In genomic region chr3:51719413-51720025, GRCh38 we compare ENCODE assay signal across 15 cellular contexts. TPM values are rescaled to one million over a fixed set of nuclear protein-coding genes. Genes with fewer than 3 reads are reported as not detected.
DNase-seq lines count a peak whose midpoint lies in the region; ATAC-seq and TF ChIP-seq lines count a peak whose summit lies in the region.
"Had no signal": no experiment of that assay in that cellular context is flagged by ENCODE, and none has a peak within 500 bp of the region (broad histone marks: within the 10 kb centered on the region; RNA-seq: fewer than 3 reads in every experiment).

No MANE protein-coding gene starts in this region.

- H3K36me3 Mint-ChIP-seq in H9 (ENCODE audit: insufficient read depth in 1 of 3, low read depth in 3 of 3) = peaks cover 0 to 10% (median 4%) of the 10 kb centered on the region in 3 experiments; a peak in 3 of 7 replicates
- H3K36me3 Mint-ChIP-seq: natural killer cell had no signal

- no CpG with 5 or more reads among the region's 5 CpGs for WGBS in H9 (ENCODE audit: extremely low coverage, insufficient read length, low lambda C conversion rate)

- H3K18ac ChIP-seq in H9 (ENCODE audit: insufficient read length, low read depth, low read length) = no peak overlapping the region

- peaks cover 18 to 28% of the 10 kb centered on the region in 2 experiments for H3K4me1 Mint-ChIP-seq in H9

- in situ Hi-C loops in astrocyte of the spinal cord (cut with HindIII; ENCODE audit: low sequenced_read_pairs) = no loop called here

- no peak overlapping the region for H4K8ac ChIP-seq in H9 (replicated peaks; ENCODE audit: insufficient read length, low read depth, low read length)

- H3K4me2 ChIP-seq in H9 (ENCODE audit: insufficient read depth, insufficient read length, low read length) = no peak overlapping the region
- no peak overlapping the region for H3K4me2 ChIP-seq in parathyroid adenoma (ENCODE audit: low read length)
- H3K4me2 ChIP-seq: hepatocyte had no signal

- H2BK120ac ChIP-seq in H9 (ENCODE audit: low read depth, low read length, poor library complexity, severe bottlenecking) = no peak overlapping the region

- H3K27me3 ChIP-seq in H9 (ENCODE audit: insufficient read depth, low read length) = no peaks in the 10 kb centered on the region
- no peaks in the 10 kb centered on the region for H3K27me3 ChIP-seq in parathyroid adenoma (ENCODE audit: control insufficient read depth, insufficient read depth, low read length)
- H3K27me3 ChIP-seq in ascending aorta = no peaks in the 10 kb centered on the region
- H3K27me3 ChIP-seq: hepatocyte, left lung had no signal

- H3K9ac ChIP-seq in H9 (ENCODE audit: extremely low read depth, insufficient read length, low read length) = no peak overlapping the region
- H3K9ac ChIP-seq in parathyroid adenoma = no peak overlapping the region

- no peak overlapping the region for H2BK5ac ChIP-seq in H9 (ENCODE audit: insufficient read length, low read length)

- no peak overlapping the region for H2BK12ac ChIP-seq in H9 (ENCODE audit: insufficient read length, low read depth, low read length)

- H3K14ac ChIP-seq in H9 (ENCODE audit: insufficient read depth, low read length) = no peak overlapping the region

- H3K9me3 ChIP-seq in H9 (ENCODE audit: control insufficient read depth, low read depth, low read length) (no peaks in the 10 kb centered on the region), parathyroid adenoma (ENCODE audit: control insufficient read depth, low read length) (no peaks in the 10 kb centered on the region), ascending aorta (no peaks in the 10 kb centered on the region)
- H3K9me3 ChIP-seq: HAP-1, left lung had no signal

- no peak overlapping the region for H4K5ac ChIP-seq in H9 (ENCODE audit: insufficient read length, low read depth, low read length)

- no peak for ATAC-seq in GM18517 (IDR thresholded peaks at IDR 0.05; ENCODE audit: unreplicated experiment)

- H2BK20ac ChIP-seq in H9 (ENCODE audit: low read depth, low read length, poor library complexity, severe bottlenecking) = no peak overlapping the region

- H3K56ac ChIP-seq in H9 (ENCODE audit: insufficient read length, low read depth, low read length) = no peak overlapping the region

- H3K4me1 ChIP-seq in H9 (ENCODE audit: insufficient read depth, low read length) (peaks cover 3% of the 10 kb centered on the region; the same call in 1 of the 2 replicates), parathyroid adenoma (no peaks in the 10 kb centered on the region), ascending aorta (no peaks in the 10 kb centered on the region)
- H3K4me1 ChIP-seq: HAP-1, left lung had no signal

- no peak overlapping the region for H3K27ac ChIP-seq in H9 (ENCODE audit: insufficient read length, low read depth, low read length)
- H3K27ac ChIP-seq in parathyroid adenoma = no peak overlapping the region
- H3K27ac ChIP-seq in ascending aorta = no peak overlapping the region
- H3K27ac ChIP-seq: hepatocyte, left lung had no signal

- no peaks in the 10 kb centered on the region; a peak in 1 of 5 replicates for H3K9me3 Mint-ChIP-seq in H9
- H3K9me3 Mint-ChIP-seq: natural killer cell had no signal

- H3K79me2 ChIP-seq in H9 (ENCODE audit: insufficient read depth, low read length) (no peaks in the 10 kb centered on the region), parathyroid adenoma (no peaks in the 10 kb centered on the region)
- H3K79me2 ChIP-seq: hepatocyte had no signal

- H2AFZ ChIP-seq in H9 (ENCODE audit: low read length) (no peak overlapping the region), parathyroid adenoma (peak overlapping the region; percentile 33)
- H2AFZ ChIP-seq: hepatocyte had no signal

- H3K27ac Mint-ChIP-seq in H9 = no peak overlapping the region; a peak in 1 of 7 replicates

- no peak overlapping the region for H3K4me3 Mint-ChIP-seq in H9
- H3K4me3 Mint-ChIP-seq: natural killer cell had no signal

- H4K20me1 ChIP-seq in H9 (ENCODE audit: control insufficient read depth, insufficient read depth, insufficient read length) = no peaks in the 10 kb centered on the region

- peak; percentile 17 for DNase-seq in DMS 273 (lab: John Stamatoyannopoulos, UW; ENCODE audit: unreplicated experiment)
- no peak for DNase-seq in DMS 273 treated with DMSO at 0.1 percent for 48 hours (lab: John Stamatoyannopoulos, UW)
- no peak for DNase-seq in H9
- no peak for DNase-seq in astrocyte of the spinal cord (ENCODE audit: low read depth, low spot score)
- no peak for DNase-seq in ascending aorta (ENCODE audit: low spot score in 2 of 2)
- DNase-seq in NCI-H2081 (lab: John Stamatoyannopoulos, UW) = no peak

- intact Hi-C loops in ascending aorta (cut with DNase I) = no loop called here

- no peak overlapping the region for H3T11ph ChIP-seq in H9 (ENCODE audit: low read length)

- no peak overlapping the region for H3K23ac ChIP-seq in H9 (ENCODE audit: insufficient read length, low read depth, low read length)

- H4K91ac ChIP-seq in H9 (ENCODE audit: insufficient read length, low read depth, low read length) = no peak overlapping the region

- H3K27me3 Mint-ChIP-seq in H9 (ENCODE audit: low read depth) = peaks cover 2% of the 10 kb centered on the region; the same call in 1 of the 2 replicates

- no peaks in the 10 kb centered on the region for H3K79me1 ChIP-seq in H9 (ENCODE audit: insufficient read depth, low read depth, low read length, poor library complexity, severe bottlenecking)

- H3K4ac ChIP-seq in H9 (ENCODE audit: low read depth, low read length) = no peak overlapping the region

- no peaks in the 10 kb centered on the region for H3K23me2 ChIP-seq in H9 (ENCODE audit: insufficient read length, low read depth, low read length, poor library complexity, severe bottlenecking)

- H2BK15ac ChIP-seq in H9 (ENCODE audit: low read depth, low read length) = no peak overlapping the region

- no peak overlapping the region for H2AK5ac ChIP-seq in H9 (ENCODE audit: insufficient read length, low read length)

- TF ChIP-seq CTCF in H9 (conservative IDR thresholded peaks at IDR 0.05) = peak; percentile 3; the same call in 2 of the 3 replicates
- peak; percentile 33 for TF ChIP-seq CTCF in astrocyte of the spinal cord (IDR thresholded peaks at IDR 0.05; ENCODE audit: low read depth, low read length)
- TF ChIP-seq CTCF in parathyroid adenoma (IDR thresholded peaks at IDR 0.05) = no peak
- no peak for TF ChIP-seq CTCF in ascending aorta (IDR thresholded peaks at IDR 0.05)

- H3K4me3 ChIP-seq in astrocyte of the spinal cord (ENCODE audit: low read depth, low read length) (no peak overlapping the region), parathyroid adenoma (ENCODE audit: low read depth, low read length) (no peak overlapping the region), ascending aorta (no peak overlapping the region)
- H3K4me3 ChIP-seq: HAP-1, hepatocyte, left lung had no signal

- no peaks in the 10 kb centered on the region for H3K36me3 ChIP-seq in parathyroid adenoma (ENCODE audit: control insufficient read depth, insufficient read depth, low read length)
- H3K36me3 ChIP-seq in ascending aorta = no peaks in the 10 kb centered on the region
- H3K36me3 ChIP-seq: HAP-1, left lung had no signal

RNA-seq across cellular contexts. Expression of gene GRM2, which starts 12.7 kb away (rescaled TPM):
- total RNA-seq in H9 (2021) (1.5 and 1.9 TPM in 2 replicates), ascending aorta (not detected)
- total RNA-seq: skeletal muscle tissue had no signal

RNA-seq across cellular contexts. Expression of gene TEX264, which starts 48.5 kb away (rescaled TPM):
- total RNA-seq in H9 (2021) (15.0 and 17.3 TPM in 2 replicates), ascending aorta (69.1 TPM)

RNA-seq across cellular contexts. Expression of gene IQCF6, which starts 59.5 kb away (rescaled TPM):
- total RNA-seq in H9 (2021) (not detected in 2 replicates), ascending aorta (not detected)
- total RNA-seq: bronchial epithelial cell, endothelial cell of umbilical vein, hepatocyte, left lung, natural killer cell, skeletal muscle tissue had no signal

Comparison
In these comparisons a context has a peak if more than half of its experiments do, and no peak if none do; other contexts are left out.
1. CTCF ChIP-seq: peak in H9 (single experiment) and astrocyte of the spinal cord (single experiment); none in parathyroid adenoma (single experiment) and ascending aorta (0 of 3).